ENCODE assay signal across 36 cellular contexts in genomic region chr9:85061969-85062368, GRCh38.
"Had no signal": no experiment of that assay in that cellular context is flagged by ENCODE, and none has a peak within 500 bp of the region (broad histone marks: within the 10 kb centered on the region; RNA-seq: fewer than 3 reads in every experiment).

No MANE protein-coding gene starts in this region.

- H3K27me3 Mint-ChIP-seq: activated B cell treated with CpG ODN at 0.5 μM for 24 hours; activated CD4-positive, alpha-beta memory T cell treated with anti-CD3 and anti-CD28 coated beads for 36 hours had no signal

- H3K4me2 ChIP-seq: SK-N-SH had no signal

- H3K4me3 ChIP-seq: adrenal gland, body of pancreas, breast epithelium, Peyer's patch, SJSA1 had no signal

- DNase-seq: activated B cell treated with CpG ODN at 0.5 μM for 24 hours; activated CD4-positive, alpha-beta memory T cell treated with anti-CD3 and anti-CD28 coated beads for 36 hours; activated CD4-positive, alpha-beta T cell treated with anti-CD3 and anti-CD28 coated beads for 4 hours; activated CD4-positive, alpha-beta T cell treated with anti-CD3 and anti-CD28 coated beads, Interleukin-2, amount 50 U/mL, for 1 hour; activated CD4-positive, CD25-positive, alpha-beta regulatory T cell treated with anti-CD3 and anti-CD28 coated beads, Interleukin-2, amount 50 U/mL, for 72 hours; activated CD8-positive, alpha-beta memory T cell treated with anti-CD3 and anti-CD28 coated beads, Interleukin-2, amount 50 U/mL, for 4 hours; activated gamma-delta T cell treated with Interleukin-2 at 50 U/mL for 16 hours; activated naive CD4-positive, alpha-beta T cell treated with anti-CD3 and anti-CD28 coated beads for 36 hours; activated T-cell treated with anti-CD3 and anti-CD28 coated beads for 4 hours; activated T-cell treated with anti-CD3 and anti-CD28 coated beads, Interleukin-2, amount 50 U/mL, for 4 hours; adrenal gland; body of pancreas; NCI-H1105; NCI-H1417 treated with DMSO at 0.1 percent for 48 hours; NCI-H187 treated with DMSO at 0.1 percent for 48 hours; NCI-H2081; NCI-H2171 treated with DMSO at 0.1 percent for 48 hours; NCI-H2227 treated with DMSO at 0.1 percent for 48 hours; NCI-H446 treated with DMSO at 0.1 percent for 48 hours; NCI-H524; NCI-H69; NK-92 treated with Interleukin-12 subunit alpha and Interleukin-12 subunit beta, amount 100 ng/mL, for 24 hours; PC-3; Peyer's patch; RPMI8226; SHP77 treated with DMSO at 0.1 percent for 48 hours; SK-N-SH; T-cell; T-helper 17 cell; T-helper 9 cell had no signal

- H3K36me3 ChIP-seq: adrenal gland, breast epithelium, Peyer's patch, SJSA1 had no signal

- H3K9me3 Mint-ChIP-seq: activated B cell treated with CpG ODN at 0.5 μM for 24 hours; activated CD4-positive, alpha-beta memory T cell treated with anti-CD3 and anti-CD28 coated beads for 36 hours; activated T-cell treated with anti-CD3 and anti-CD28 coated beads, Interleukin-2, amount 50 U/mL, for 4 hours; activated T-helper 1 cell treated with anti-CD3 and anti-CD28 coated beads, Interleukin-12 subunit alpha, Interleukin-12 subunit beta, Interleukin-2, Interleukin-4 antibody, amounts not matched to agents 30 ng/mL and 10 ng/mL and 1 ng/mL, durations not matched to agents 14 hours and 24 hours and 36 hours; T-cell had no signal

- H3K27ac Mint-ChIP-seq: activated B cell treated with CpG ODN at 0.5 μM for 24 hours; activated CD4-positive, alpha-beta memory T cell treated with anti-CD3 and anti-CD28 coated beads for 36 hours; activated naive CD4-positive, alpha-beta T cell treated with anti-CD3 and anti-CD28 coated beads for 36 hours; activated naive CD4-positive, alpha-beta T cell treated with anti-CD3 and anti-CD28 coated beads, Interleukin-2, amount 50 U/mL, for 72 hours; activated T-helper 1 cell treated with anti-CD3 and anti-CD28 coated beads, Interleukin-12 subunit alpha, Interleukin-12 subunit beta, Interleukin-2, Interleukin-4 antibody, amounts not matched to agents 30 ng/mL and 10 ng/mL and 1 ng/mL, durations not matched to agents 14 hours and 24 hours and 36 hours; T-cell; T-helper 17 cell had no signal

- H3K4me3 Mint-ChIP-seq: activated B cell treated with CpG ODN at 0.5 μM for 24 hours; activated CD4-positive, alpha-beta memory T cell treated with anti-CD3 and anti-CD28 coated beads for 36 hours; activated naive CD4-positive, alpha-beta T cell treated with anti-CD3 and anti-CD28 coated beads for 36 hours; activated T-cell treated with anti-CD3 and anti-CD28 coated beads, Interleukin-2, amount 50 U/mL, for 4 hours; activated T-helper 1 cell treated with anti-CD3 and anti-CD28 coated beads, Interleukin-12 subunit alpha, Interleukin-12 subunit beta, Interleukin-2, Interleukin-4 antibody, amounts not matched to agents 30 ng/mL and 10 ng/mL and 1 ng/mL, durations not matched to agents 14 hours and 24 hours and 36 hours; T-cell; T-helper 17 cell had no signal

- H3K9me3 ChIP-seq: adrenal gland, body of pancreas, breast epithelium, Peyer's patch, SJSA1, SK-N-SH had no signal

- H3K9ac ChIP-seq: SK-N-SH had no signal

- ATAC-seq: activated naive CD4-positive, alpha-beta T cell treated with anti-CD3 and anti-CD28 coated beads, Interleukin-2, amount 50 U/mL, for 72 hours; activated T-cell treated with anti-CD3 and anti-CD28 coated beads, Interleukin-2, amount 50 U/mL, for 4 hours; body of pancreas; PC-3; T-cell; T-helper 17 cell had no signal

- H3K4me1 Mint-ChIP-seq: activated B cell treated with CpG ODN at 0.5 μM for 24 hours, T-cell, T-helper 17 cell had no signal

- H3K4me1 ChIP-seq: adrenal gland, body of pancreas, breast epithelium, Peyer's patch, SJSA1 had no signal

- FAIRE-seq: astrocyte had no signal

- H3K27me3 ChIP-seq: adrenal gland, body of pancreas, breast epithelium, Peyer's patch, SJSA1 had no signal

- H3K36me3 Mint-ChIP-seq: activated CD4-positive, alpha-beta memory T cell treated with anti-CD3 and anti-CD28 coated beads for 36 hours; activated naive CD4-positive, alpha-beta T cell treated with anti-CD3 and anti-CD28 coated beads, Interleukin-2, amount 50 U/mL, for 72 hours; T-cell had no signal

- H3K27ac ChIP-seq: adrenal gland, body of pancreas, breast epithelium, Peyer's patch, SJSA1, VCaP had no signal
